18 cellular contexts compared by ENCODE assay signal in the genomic region with DNA sequence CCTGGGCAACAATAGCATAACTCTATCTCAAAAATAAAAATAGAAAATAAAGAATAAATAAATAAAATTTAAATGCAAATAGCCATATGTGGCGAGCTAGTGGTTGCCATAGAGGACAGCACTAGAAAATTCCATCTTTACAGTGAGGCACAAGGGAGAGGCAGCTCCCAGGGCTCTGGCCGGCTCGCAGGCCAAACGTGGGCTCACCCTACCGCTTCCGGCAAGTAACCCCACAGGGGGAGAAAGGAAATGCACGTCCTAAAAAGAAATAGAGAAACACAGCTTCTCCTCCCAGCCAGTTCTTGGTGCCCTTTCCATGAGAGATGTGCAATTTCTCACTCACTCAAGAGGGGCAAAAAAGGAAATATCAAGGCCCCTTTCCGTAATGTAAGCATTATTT.
"Had no signal": no experiment of that assay in that cellular context is flagged by ENCODE, and none has a peak within 500 bp of the region (broad histone marks: within the 10 kb centered on the region; RNA-seq: fewer than 3 reads in every experiment).

No MANE protein-coding gene starts in this region.

- H3K9me3 ChIP-seq: breast epithelium, esophagus squamous epithelium, gastroesophageal sphincter, ovary, prostate gland, tibial artery had no signal

- H3K4me1 ChIP-seq: breast epithelium, esophagus squamous epithelium, gastroesophageal sphincter, prostate gland, tibial artery had no signal

- DNase-seq: activated B cell treated with CpG ODN at 0.5 μM for 24 hours; activated CD4-positive, alpha-beta T cell treated with anti-CD3 and anti-CD28 coated beads for 36 hours; activated CD4-positive, alpha-beta T cell treated with anti-CD3 and anti-CD28 coated beads, Interleukin-2, amount 50 U/mL, for 4 hours; activated CD8-positive, alpha-beta memory T cell treated with anti-CD3 and anti-CD28 coated beads, Interleukin-2, amount 50 U/mL, for 48 hours; activated naive CD4-positive, alpha-beta T cell; activated T-cell treated with anti-CD3 and anti-CD28 coated beads, Interleukin-2, amount 50 U/mL, for 4 hours; amniotic stem cell; esophagus squamous epithelium; head of caudate nucleus; left colon; ovary; stimulated activated CD4-positive, alpha-beta T cell treated with anti-CD3 and anti-CD28 coated beads, Interleukin-4, amount 100 ng/mL, for 24 hours; tibial artery had no signal

- H3K27ac ChIP-seq: breast epithelium, coronary artery, esophagus squamous epithelium, gastroesophageal sphincter, ovary, prostate gland, tibial artery had no signal

- ATAC-seq: activated CD4-positive, alpha-beta T cell treated with anti-CD3 and anti-CD28 coated beads for 36 hours; activated T-cell treated with anti-CD3 and anti-CD28 coated beads, Interleukin-2, amount 50 U/mL, for 4 hours; gastroesophageal sphincter; left colon; natural killer cell treated with Interleukin-12 subunit alpha and Interleukin-12 subunit beta and Interleukin-15 and Interleukin-18, amount 100 ng/mL, for 72 hours had no signal

- H3K27me3 ChIP-seq: breast epithelium, ovary had no signal

- H3K36me3 ChIP-seq: breast epithelium, esophagus squamous epithelium, gastroesophageal sphincter, ovary, prostate gland, tibial artery had no signal

- H3K4me3 ChIP-seq: breast epithelium, coronary artery, esophagus squamous epithelium, gastroesophageal sphincter, ovary, prostate gland, tibial artery had no signal
